Comparison of ENCODE assay signal across 1 cellular context in the genomic region with DNA sequence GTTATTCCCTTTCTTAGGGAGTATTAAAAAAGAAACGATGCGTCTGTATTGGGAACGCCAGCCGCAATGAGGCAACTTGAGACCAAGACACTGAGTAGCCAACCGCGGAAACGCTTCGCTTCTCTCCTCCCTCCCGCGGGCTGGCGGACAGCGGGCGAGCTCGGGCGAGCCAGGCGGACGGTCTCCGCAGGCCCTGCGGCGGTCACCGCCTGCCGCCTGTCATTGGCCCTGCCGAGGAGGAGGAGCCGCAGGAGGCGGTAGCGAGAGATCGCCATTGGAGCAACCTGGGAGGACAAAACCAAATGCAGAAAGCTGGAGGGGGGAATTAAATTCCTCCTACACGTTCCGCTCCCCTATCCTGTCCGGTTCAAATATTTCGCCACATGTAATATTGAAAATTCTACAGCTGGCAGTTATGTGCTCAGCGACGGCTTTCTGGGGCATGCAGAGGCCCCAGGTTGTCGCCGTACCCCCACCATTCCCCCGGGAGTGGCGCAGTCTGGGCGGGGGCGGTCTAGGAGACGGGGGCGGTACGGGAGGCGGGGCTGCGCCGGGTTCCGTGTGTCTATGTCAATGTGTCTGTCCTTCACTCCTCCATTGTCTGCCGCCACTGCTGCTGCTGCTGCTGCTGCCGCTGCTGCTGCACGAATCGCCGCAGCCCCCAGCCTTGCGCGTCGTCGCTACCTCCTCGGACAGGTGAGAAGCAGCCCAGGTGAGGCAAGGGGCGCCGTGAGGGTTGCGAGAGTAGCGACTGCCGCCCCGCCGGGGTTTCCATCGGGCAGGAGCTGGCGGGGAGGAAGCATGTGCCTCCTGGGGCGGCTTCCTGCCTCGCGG.
TF ChIP-seq lines count a peak whose summit lies in the region.

A gene (minus strand): TSS at position 162 of the 834 bp plus-strand sequence. CDS start 181 bp downstream, outside the sequence.
A gene (plus strand): TSS at position 589 of the 834 bp plus-strand sequence. CDS start 19,263 bp downstream, outside the sequence.

TF ChIP-seq in K562, 482 proteins besides CTCF, POLR2A, EP300 and RAD21 (continued from another document and continues in another):
- TF ChIP-seq, protein P1, sequence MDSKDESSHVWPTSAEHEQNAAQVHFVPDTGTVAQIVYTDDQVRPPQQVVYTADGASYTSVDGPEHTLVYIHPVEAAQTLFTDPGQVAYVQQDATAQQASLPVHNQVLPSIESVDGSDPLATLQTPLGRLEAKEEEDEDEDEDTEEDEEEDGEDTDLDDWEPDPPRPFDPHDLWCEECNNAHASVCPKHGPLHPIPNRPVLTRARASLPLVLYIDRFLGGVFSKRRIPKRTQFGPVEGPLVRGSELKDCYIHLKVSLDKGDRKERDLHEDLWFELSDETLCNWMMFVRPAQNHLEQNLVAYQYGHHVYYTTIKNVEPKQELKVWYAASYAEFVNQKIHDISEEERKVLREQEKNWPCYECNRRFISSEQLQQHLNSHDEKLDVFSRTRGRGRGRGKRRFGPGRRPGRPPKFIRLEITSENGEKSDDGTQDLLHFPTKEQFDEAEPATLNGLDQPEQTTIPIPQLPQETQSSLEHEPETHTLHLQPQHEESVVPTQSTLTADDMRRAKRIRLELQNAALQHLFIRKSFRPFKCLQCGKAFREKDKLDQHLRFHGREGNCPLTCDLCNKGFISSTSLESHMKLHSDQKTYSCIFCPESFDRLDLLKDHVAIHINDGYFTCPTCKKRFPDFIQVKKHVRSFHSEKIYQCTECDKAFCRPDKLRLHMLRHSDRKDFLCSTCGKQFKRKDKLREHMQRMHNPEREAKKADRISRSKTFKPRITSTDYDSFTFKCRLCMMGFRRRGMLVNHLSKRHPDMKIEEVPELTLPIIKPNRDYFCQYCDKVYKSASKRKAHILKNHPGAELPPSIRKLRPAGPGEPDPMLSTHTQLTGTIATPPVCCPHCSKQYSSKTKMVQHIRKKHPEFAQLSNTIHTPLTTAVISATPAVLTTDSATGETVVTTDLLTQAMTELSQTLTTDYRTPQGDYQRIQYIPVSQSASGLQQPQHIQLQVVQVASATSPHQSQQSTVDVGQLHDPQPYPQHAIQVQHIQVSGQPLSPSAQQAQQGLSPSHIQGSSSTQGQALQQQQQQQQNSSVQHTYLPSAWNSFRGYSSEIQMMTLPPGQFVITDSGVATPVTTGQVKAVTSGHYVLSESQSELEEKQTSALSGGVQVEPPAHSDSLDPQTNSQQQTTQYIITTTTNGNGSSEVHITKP (IDR thresholded peaks at IDR 0.05; ENCODE audit: partially characterized antibody), result peak; percentile 100
- TF ChIP-seq, protein P2, sequence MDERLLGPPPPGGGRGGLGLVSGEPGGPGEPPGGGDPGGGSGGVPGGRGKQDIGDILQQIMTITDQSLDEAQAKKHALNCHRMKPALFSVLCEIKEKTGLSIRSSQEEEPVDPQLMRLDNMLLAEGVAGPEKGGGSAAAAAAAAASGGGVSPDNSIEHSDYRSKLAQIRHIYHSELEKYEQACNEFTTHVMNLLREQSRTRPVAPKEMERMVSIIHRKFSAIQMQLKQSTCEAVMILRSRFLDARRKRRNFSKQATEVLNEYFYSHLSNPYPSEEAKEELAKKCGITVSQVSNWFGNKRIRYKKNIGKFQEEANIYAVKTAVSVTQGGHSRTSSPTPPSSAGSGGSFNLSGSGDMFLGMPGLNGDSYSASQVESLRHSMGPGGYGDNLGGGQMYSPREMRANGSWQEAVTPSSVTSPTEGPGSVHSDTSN (CRISPR knock-in tag; IDR thresholded peaks at IDR 0.05; ENCODE audit: low read depth), result no peak
- TF ChIP-seq, protein P2 (tag; conservative IDR thresholded peaks at IDR 0.05; ENCODE audit: low read depth), result no peak
- TF ChIP-seq NR1H2 (CRISPR knock-in tag; IDR thresholded peaks at IDR 0.05), result no peak; the same call in 1 of the 2 replicates
- TF ChIP-seq, protein P3, sequence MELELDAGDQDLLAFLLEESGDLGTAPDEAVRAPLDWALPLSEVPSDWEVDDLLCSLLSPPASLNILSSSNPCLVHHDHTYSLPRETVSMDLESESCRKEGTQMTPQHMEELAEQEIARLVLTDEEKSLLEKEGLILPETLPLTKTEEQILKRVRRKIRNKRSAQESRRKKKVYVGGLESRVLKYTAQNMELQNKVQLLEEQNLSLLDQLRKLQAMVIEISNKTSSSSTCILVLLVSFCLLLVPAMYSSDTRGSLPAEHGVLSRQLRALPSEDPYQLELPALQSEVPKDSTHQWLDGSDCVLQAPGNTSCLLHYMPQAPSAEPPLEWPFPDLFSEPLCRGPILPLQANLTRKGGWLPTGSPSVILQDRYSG (tag; conservative IDR thresholded peaks at IDR 0.05; ENCODE audit: low read depth), result no peak
- TF ChIP-seq, protein P4, sequence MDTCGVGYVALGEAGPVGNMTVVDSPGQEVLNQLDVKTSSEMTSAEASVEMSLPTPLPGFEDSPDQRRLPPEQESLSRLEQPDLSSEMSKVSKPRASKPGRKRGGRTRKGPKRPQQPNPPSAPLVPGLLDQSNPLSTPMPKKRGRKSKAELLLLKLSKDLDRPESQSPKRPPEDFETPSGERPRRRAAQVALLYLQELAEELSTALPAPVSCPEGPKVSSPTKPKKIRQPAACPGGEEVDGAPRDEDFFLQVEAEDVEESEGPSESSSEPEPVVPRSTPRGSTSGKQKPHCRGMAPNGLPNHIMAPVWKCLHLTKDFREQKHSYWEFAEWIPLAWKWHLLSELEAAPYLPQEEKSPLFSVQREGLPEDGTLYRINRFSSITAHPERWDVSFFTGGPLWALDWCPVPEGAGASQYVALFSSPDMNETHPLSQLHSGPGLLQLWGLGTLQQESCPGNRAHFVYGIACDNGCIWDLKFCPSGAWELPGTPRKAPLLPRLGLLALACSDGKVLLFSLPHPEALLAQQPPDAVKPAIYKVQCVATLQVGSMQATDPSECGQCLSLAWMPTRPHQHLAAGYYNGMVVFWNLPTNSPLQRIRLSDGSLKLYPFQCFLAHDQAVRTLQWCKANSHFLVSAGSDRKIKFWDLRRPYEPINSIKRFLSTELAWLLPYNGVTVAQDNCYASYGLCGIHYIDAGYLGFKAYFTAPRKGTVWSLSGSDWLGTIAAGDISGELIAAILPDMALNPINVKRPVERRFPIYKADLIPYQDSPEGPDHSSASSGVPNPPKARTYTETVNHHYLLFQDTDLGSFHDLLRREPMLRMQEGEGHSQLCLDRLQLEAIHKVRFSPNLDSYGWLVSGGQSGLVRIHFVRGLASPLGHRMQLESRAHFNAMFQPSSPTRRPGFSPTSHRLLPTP (IDR thresholded peaks at IDR 0.05; ENCODE audit: borderline replicate concordance, extremely low read depth, insufficient read length), result no peak
- TF ChIP-seq ZNF79 (CRISPR knock-in tag; IDR thresholded peaks at IDR 0.05; ENCODE audit: low read depth), result 0 out of 2 replicates have a peak, but pooled peaks have one; percentile 29
- TF ChIP-seq ZNF354B (CRISPR knock-in tag; IDR thresholded peaks at IDR 0.05), result no peak
- no peak for TF ChIP-seq HMGN3 (IDR thresholded peaks at IDR 0.05; ENCODE audit: borderline replicate concordance, extremely low read depth, insufficient read length, low read depth, low read length)
- no peak for TF ChIP-seq ARHGAP35 (IDR thresholded peaks at IDR 0.05; ENCODE audit: partially characterized antibody)
- TF ChIP-seq CBFA2T2 (conservative IDR thresholded peaks at IDR 0.05), result no peak
- TF ChIP-seq MAZ (CRISPR knock-in tag; conservative IDR thresholded peaks at IDR 0.05 in 1 of 2, IDR thresholded peaks at IDR 0.05 in 1 of 2), result peak; percentile 82 to 87; a peak in 3 of 4 replicates
- TF ChIP-seq, protein P5, sequence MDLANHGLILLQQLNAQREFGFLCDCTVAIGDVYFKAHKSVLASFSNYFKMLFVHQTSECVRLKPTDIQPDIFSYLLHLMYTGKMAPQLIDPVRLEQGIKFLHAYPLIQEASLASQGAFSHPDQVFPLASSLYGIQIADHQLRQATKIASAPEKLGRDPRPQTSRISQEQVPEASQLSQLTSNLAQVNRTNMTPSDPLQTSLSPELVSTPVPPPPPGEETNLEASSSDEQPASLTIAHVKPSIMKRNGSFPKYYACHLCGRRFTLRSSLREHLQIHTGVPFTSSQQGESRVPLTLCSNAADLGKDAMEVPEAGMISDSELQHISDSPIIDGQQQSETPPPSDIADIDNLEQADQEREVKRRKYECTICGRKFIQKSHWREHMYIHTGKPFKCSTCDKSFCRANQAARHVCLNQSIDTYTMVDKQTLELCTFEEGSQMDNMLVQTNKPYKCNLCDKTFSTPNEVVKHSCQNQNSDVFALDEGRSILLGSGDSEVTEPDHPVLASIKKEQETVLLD (IDR thresholded peaks at IDR 0.05), result no peak
- no peak for TF ChIP-seq ADNP (tag; IDR thresholded peaks at IDR 0.05)
- TF ChIP-seq, protein P6, sequence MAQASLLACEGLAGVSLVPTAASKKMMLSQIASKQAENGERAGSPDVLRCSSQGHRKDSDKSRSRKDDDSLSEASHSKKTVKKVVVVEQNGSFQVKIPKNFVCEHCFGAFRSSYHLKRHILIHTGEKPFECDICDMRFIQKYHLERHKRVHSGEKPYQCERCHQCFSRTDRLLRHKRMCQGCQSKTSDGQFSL (CRISPR knock-in tag; IDR thresholded peaks at IDR 0.05), result peak; percentile 100
- TF ChIP-seq, protein P6 (tag; IDR thresholded peaks at IDR 0.05), result peak in 1 of 2 experiments; percentile 100; a peak in 2 of 4 replicates
- TF ChIP-seq PCBP1 (IDR thresholded peaks at IDR 0.05; ENCODE audit: low read depth, low read length, poor library complexity, severe bottlenecking), result no peak
- no peak for TF ChIP-seq ZC3H4 (CRISPR knock-in tag; IDR thresholded peaks at IDR 0.05; ENCODE audit: borderline replicate concordance)
- TF ChIP-seq HNRNPL (IDR thresholded peaks at IDR 0.05; ENCODE audit: low read depth, low read length), result peak; percentile 24; the same call in 1 of the 2 replicates
- TF ChIP-seq FOXK2 (conservative IDR thresholded peaks at IDR 0.05 in 1 of 2, IDR thresholded peaks at IDR 0.05 in 1 of 2; ENCODE audit: low read depth in 2 of 2), result peak; percentile 35 to 100; a peak in 3 of 4 replicates
- TF ChIP-seq, protein P7, sequence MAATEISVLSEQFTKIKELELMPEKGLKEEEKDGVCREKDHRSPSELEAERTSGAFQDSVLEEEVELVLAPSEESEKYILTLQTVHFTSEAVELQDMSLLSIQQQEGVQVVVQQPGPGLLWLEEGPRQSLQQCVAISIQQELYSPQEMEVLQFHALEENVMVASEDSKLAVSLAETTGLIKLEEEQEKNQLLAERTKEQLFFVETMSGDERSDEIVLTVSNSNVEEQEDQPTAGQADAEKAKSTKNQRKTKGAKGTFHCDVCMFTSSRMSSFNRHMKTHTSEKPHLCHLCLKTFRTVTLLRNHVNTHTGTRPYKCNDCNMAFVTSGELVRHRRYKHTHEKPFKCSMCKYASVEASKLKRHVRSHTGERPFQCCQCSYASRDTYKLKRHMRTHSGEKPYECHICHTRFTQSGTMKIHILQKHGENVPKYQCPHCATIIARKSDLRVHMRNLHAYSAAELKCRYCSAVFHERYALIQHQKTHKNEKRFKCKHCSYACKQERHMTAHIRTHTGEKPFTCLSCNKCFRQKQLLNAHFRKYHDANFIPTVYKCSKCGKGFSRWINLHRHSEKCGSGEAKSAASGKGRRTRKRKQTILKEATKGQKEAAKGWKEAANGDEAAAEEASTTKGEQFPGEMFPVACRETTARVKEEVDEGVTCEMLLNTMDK (IDR thresholded peaks at IDR 0.05; ENCODE audit: borderline replicate concordance, insufficient read depth, low read depth, low read length, poor library complexity, severe bottlenecking), result no peak
- TF ChIP-seq NFIX (CRISPR knock-in tag; IDR thresholded peaks at IDR 0.05; ENCODE audit: low read depth), result no peak
- TF ChIP-seq, protein P8, sequence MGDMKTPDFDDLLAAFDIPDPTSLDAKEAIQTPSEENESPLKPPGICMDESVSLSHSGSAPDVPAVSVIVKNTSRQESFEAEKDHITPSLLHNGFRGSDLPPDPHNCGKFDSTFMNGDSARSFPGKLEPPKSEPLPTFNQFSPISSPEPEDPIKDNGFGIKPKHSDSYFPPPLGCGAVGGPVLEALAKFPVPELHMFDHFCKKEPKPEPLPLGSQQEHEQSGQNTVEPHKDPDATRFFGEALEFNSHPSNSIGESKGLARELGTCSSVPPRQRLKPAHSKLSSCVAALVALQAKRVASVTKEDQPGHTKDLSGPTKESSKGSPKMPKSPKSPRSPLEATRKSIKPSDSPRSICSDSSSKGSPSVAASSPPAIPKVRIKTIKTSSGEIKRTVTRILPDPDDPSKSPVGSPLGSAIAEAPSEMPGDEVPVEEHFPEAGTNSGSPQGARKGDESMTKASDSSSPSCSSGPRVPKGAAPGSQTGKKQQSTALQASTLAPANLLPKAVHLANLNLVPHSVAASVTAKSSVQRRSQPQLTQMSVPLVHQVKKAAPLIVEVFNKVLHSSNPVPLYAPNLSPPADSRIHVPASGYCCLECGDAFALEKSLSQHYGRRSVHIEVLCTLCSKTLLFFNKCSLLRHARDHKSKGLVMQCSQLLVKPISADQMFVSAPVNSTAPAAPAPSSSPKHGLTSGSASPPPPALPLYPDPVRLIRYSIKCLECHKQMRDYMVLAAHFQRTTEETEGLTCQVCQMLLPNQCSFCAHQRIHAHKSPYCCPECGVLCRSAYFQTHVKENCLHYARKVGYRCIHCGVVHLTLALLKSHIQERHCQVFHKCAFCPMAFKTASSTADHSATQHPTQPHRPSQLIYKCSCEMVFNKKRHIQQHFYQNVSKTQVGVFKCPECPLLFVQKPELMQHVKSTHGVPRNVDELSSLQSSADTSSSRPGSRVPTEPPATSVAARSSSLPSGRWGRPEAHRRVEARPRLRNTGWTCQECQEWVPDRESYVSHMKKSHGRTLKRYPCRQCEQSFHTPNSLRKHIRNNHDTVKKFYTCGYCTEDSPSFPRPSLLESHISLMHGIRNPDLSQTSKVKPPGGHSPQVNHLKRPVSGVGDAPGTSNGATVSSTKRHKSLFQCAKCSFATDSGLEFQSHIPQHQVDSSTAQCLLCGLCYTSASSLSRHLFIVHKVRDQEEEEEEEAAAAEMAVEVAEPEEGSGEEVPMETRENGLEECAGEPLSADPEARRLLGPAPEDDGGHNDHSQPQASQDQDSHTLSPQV (IDR thresholded peaks at IDR 0.05), result no peak
